21 cellular contexts compared by ENCODE assay signal in genomic region chrX:69991685-69992084, GRCh38. TPM values are rescaled to one million over a fixed set of nuclear protein-coding genes. Genes with fewer than 3 reads are reported as not detected.
DNase-seq lines count a peak whose midpoint lies in the region; ATAC-seq and TF ChIP-seq lines count a peak whose summit lies in the region.
"Had no signal": no experiment of that assay in that cellular context is flagged by ENCODE, and none has a peak within 500 bp of the region (broad histone marks: within the 10 kb centered on the region; RNA-seq: fewer than 3 reads in every experiment).

No MANE protein-coding gene starts in this region.

- peaks cover 42% of the 10 kb centered on the region for H3K27me3 Mint-ChIP-seq in activated T-cell treated with anti-CD3 and anti-CD28 coated beads, Interleukin-2, amount 50 U/mL, for 24 hours
- H3K27me3 Mint-ChIP-seq: CD4-positive, CD25-positive, alpha-beta regulatory T cell had no signal

- no peaks in the 10 kb centered on the region for H3K36me3 Mint-ChIP-seq in activated T-cell treated with anti-CD3 and anti-CD28 coated beads, Interleukin-2, amount 50 U/mL, for 24 hours (ENCODE audit: low read depth)
- H3K36me3 Mint-ChIP-seq: CD4-positive, CD25-positive, alpha-beta regulatory T cell had no signal

- H3K9me3 ChIP-seq in heart left ventricle (no peaks in the 10 kb centered on the region), right cardiac atrium (ENCODE audit: control insufficient read depth, low read length) (no peaks in the 10 kb centered on the region)

- H3K4me3 ChIP-seq in heart left ventricle (no peak overlapping the region), right cardiac atrium (ENCODE audit: low read length) (no peak overlapping the region)

- TF ChIP-seq POLR2A in heart left ventricle (IDR thresholded peaks at IDR 0.05) = no peak

- intact Hi-C loops in heart left ventricle (cut with DNase I) (no loop called here), right cardiac atrium (cut with DNase I) (no loop called here)

- DNase-seq in heart left ventricle = peak in 2 of 5 donors; percentile 17 to 38
- DNase-seq in right cardiac atrium = no peak
- peak; percentile 13 for DNase-seq in NCI-H1694 (lab: John Stamatoyannopoulos, UW)
- DNase-seq in NCI-H69 (lab: John Stamatoyannopoulos, UW) = peak; percentile 8
- DNase-seq in AML-193 (lab: John Stamatoyannopoulos, UW) = no peak
- DNase-seq in activated T-cell treated with anti-CD3 and anti-CD28 coated beads, Interleukin-2, amount 50 U/mL, for 24 hours = no peak
- DNase-seq: CD4-positive, CD25-positive, alpha-beta regulatory T cell; COR-L47; DMS153; GOT3; Kasumi-1; NCI-H187; NCI-H226; NCI-H526; NK-92 treated with Interleukin-12 subunit alpha and Interleukin-12 subunit beta, amount 100 ng/mL, for 24 hours had no signal

- H3K36me3 ChIP-seq in heart left ventricle = no peaks in the 10 kb centered on the region

- H3K27ac ChIP-seq in heart left ventricle (peak overlapping the region in 1 of 12 donors; percentile 16), right cardiac atrium (ENCODE audit: low read length) (no peak overlapping the region)
- H3K27ac ChIP-seq: RWPE1 had no signal

- H3K4me1 ChIP-seq in heart left ventricle (peaks cover 0 to 13% (median 2%) of the 10 kb centered on the region in 12 donors), right cardiac atrium (ENCODE audit: control insufficient read depth, insufficient read depth, low read length) (no peaks in the 10 kb centered on the region)

- H3K4me3 Mint-ChIP-seq in activated T-cell treated with anti-CD3 and anti-CD28 coated beads, Interleukin-2, amount 50 U/mL, for 24 hours = no peak overlapping the region
- H3K4me3 Mint-ChIP-seq: CD4-positive, CD25-positive, alpha-beta regulatory T cell had no signal

- H3K27me3 ChIP-seq in heart left ventricle = no peaks in the 10 kb centered on the region
- H3K27me3 ChIP-seq in right cardiac atrium (ENCODE audit: control insufficient read depth, insufficient read depth) = no peaks in the 10 kb centered on the region

- H3K4me1 Mint-ChIP-seq in activated T-cell treated with anti-CD3 and anti-CD28 coated beads, Interleukin-2, amount 50 U/mL, for 24 hours (ENCODE audit: low read depth) = no peaks in the 10 kb centered on the region
- H3K4me1 Mint-ChIP-seq: CD4-positive, CD25-positive, alpha-beta regulatory T cell had no signal

- WGBS in heart left ventricle, 4 donors = 54 to 73% (median 64%) methylated on average over 3 of the region's 3 CpGs
- whole genome bisulfite sequencing in right cardiac atrium = 79% methylated on average over 3 of the region's 3 CpGs

- H3K9me3 Mint-ChIP-seq in activated T-cell treated with anti-CD3 and anti-CD28 coated beads, Interleukin-2, amount 50 U/mL, for 24 hours = no peaks in the 10 kb centered on the region
- H3K9me3 Mint-ChIP-seq: CD4-positive, CD25-positive, alpha-beta regulatory T cell had no signal

- no peak for TF ChIP-seq CTCF in heart left ventricle (IDR thresholded peaks at IDR 0.05)

- ATAC-seq in heart left ventricle = peak in 3 of 4 donors; percentile 38 to 55 (median 44)
- ATAC-seq in right cardiac atrium = no peak
- ATAC-seq in GM18907 (IDR thresholded peaks at IDR 0.05; ENCODE audit: unreplicated experiment) = no peak
- ATAC-seq: SK-N-SH treated with all-trans-retinoic acid at 6 μM for 48 hours had no signal

- H3K27ac Mint-ChIP-seq in activated T-cell treated with anti-CD3 and anti-CD28 coated beads, Interleukin-2, amount 50 U/mL, for 24 hours = no peak overlapping the region
- H3K27ac Mint-ChIP-seq: CD4-positive, CD25-positive, alpha-beta regulatory T cell had no signal

RNA-seq across cellular contexts. Expression of gene AWAT2, which starts 58.1 kb away (rescaled TPM):
- total RNA-seq in heart left ventricle (not detected), right cardiac atrium (not detected)
- polyA plus RNA-seq in heart left ventricle (not detected), right cardiac atrium (not detected)
- total RNA-seq: A673; CD4-positive, CD25-positive, alpha-beta regulatory T cell; G401 had no signal
- polyA plus RNA-seq: BJ; CD4-positive, CD25-positive, alpha-beta regulatory T cell had no signal

Comparison
In these comparisons a context has a peak if more than half of its experiments do, and no peak if none do; other contexts are left out.
1. ATAC-seq: peak in heart left ventricle (3 of 4); none in right cardiac atrium (0 of 2) and GM18907 (single experiment).
2. DNase-seq: peak in NCI-H1694 (single experiment) and NCI-H69 (single experiment); none in right cardiac atrium (0 of 3), AML-193 (0 of 2) and activated T-cell treated with anti-CD3 and anti-CD28 coated beads, Interleukin-2, amount 50 U/mL, for 24 hours (single experiment).